ENCODE assay signal across 21 cellular contexts in the genomic region with DNA sequence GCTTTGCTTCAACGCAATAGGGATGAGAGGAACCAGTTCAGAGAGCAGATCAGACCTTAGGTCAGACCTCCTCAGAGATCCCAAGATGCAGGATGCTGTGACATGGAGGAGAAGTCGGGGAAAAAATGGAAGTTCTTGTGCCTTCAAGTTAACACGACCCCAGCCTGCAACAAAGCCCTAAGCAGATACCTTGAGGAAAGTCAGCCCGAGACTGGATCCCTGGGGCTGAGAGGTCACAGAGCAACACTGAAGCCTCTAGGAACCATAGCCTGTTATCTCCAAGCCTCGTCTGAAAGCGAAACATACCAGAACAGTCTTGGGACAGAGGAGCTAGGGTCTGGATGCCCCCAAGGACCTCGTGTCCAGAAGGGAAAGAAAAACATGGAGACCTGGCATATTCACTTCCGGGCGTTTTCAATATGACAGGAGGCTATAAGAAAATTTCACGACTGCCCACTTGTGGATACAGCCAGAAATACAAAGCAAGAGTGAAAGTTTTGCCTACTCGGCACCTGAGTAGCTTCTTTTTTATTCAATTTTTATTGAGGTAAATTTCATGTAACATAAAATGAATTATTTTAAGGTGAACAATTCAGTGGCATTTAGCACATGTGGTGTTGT. TPM values are rescaled to one million over a fixed set of nuclear protein-coding genes. Genes with fewer than 3 reads are reported as not detected.
"Had no signal": no experiment of that assay in that cellular context is flagged by ENCODE, and none has a peak within 500 bp of the region (broad histone marks: within the 10 kb centered on the region; RNA-seq: fewer than 3 reads in every experiment).

No MANE protein-coding gene starts in this region.

RNA-seq across cellular contexts. Expression of gene OPN1MW3, which starts 18.3 kb away (rescaled TPM):
- total RNA-seq: activated CD4-positive, alpha-beta memory T cell treated with anti-CD3 and anti-CD28 coated beads for 36 hours; activated CD8-positive, alpha-beta memory T cell treated with anti-CD3 and anti-CD28 coated beads for 36 hours; activated CD8-positive, alpha-beta T cell treated with anti-CD3 and anti-CD28 coated beads, Interleukin-2, amount 10 ng/mL, durations not matched to agents 7 days and 5 days; activated T-cell treated with anti-CD3 and anti-CD28 coated beads, Interleukin-2, amount 50 U/mL, for 4 hours; activated T-helper 17 cell treated with anti-CD3 and anti-CD28 coated beads, Interleukin-2, amount 50 U/mL, for 72 hours; astrocyte; bronchial epithelial cell; cardiac septum; cerebellum; colonic mucosa; dermis microvascular lymphatic vessel endothelial cell; endothelial cell of umbilical vein; esophagus squamous epithelium; fibroblast of lung; fibroblast of villous mesenchyme; gastroesophageal sphincter; glomerular endothelial cell; heart right ventricle; T-helper 1 cell treated with Interleukin-12 subunit alpha and Interleukin-12 subunit beta and Interleukin-4 antibody, amounts not matched to agents 30 ng/mL and 1 ng/mL, for 36 hours; T-helper 2 cell treated with Interferon-gamma antibody and Interleukin-4, amounts not matched to agents 100 ng/mL and 5 ng/mL, for 36 hours; WTC11 had no signal

RNA-seq across cellular contexts. Expression of gene OPN1MW2, which starts 19.5 kb away (rescaled TPM):
- total RNA-seq: activated CD4-positive, alpha-beta memory T cell treated with anti-CD3 and anti-CD28 coated beads for 36 hours; activated CD8-positive, alpha-beta memory T cell treated with anti-CD3 and anti-CD28 coated beads for 36 hours; activated CD8-positive, alpha-beta T cell treated with anti-CD3 and anti-CD28 coated beads, Interleukin-2, amount 10 ng/mL, durations not matched to agents 7 days and 5 days; activated T-cell treated with anti-CD3 and anti-CD28 coated beads, Interleukin-2, amount 50 U/mL, for 4 hours; activated T-helper 17 cell treated with anti-CD3 and anti-CD28 coated beads, Interleukin-2, amount 50 U/mL, for 72 hours; astrocyte; bronchial epithelial cell; cardiac septum; cerebellum; colonic mucosa; dermis microvascular lymphatic vessel endothelial cell; endothelial cell of umbilical vein; esophagus squamous epithelium; fibroblast of lung; fibroblast of villous mesenchyme; gastroesophageal sphincter; glomerular endothelial cell; heart right ventricle; T-helper 1 cell treated with Interleukin-12 subunit alpha and Interleukin-12 subunit beta and Interleukin-4 antibody, amounts not matched to agents 30 ng/mL and 1 ng/mL, for 36 hours; T-helper 2 cell treated with Interferon-gamma antibody and Interleukin-4, amounts not matched to agents 100 ng/mL and 5 ng/mL, for 36 hours; WTC11 had no signal

RNA-seq across cellular contexts. Expression of gene TEX28, which starts 55.9 kb away (rescaled TPM):
- total RNA-seq: activated CD4-positive, alpha-beta memory T cell treated with anti-CD3 and anti-CD28 coated beads for 36 hours; activated CD8-positive, alpha-beta memory T cell treated with anti-CD3 and anti-CD28 coated beads for 36 hours; activated CD8-positive, alpha-beta T cell treated with anti-CD3 and anti-CD28 coated beads, Interleukin-2, amount 10 ng/mL, durations not matched to agents 7 days and 5 days; activated T-cell treated with anti-CD3 and anti-CD28 coated beads, Interleukin-2, amount 50 U/mL, for 4 hours; activated T-helper 17 cell treated with anti-CD3 and anti-CD28 coated beads, Interleukin-2, amount 50 U/mL, for 72 hours; astrocyte; bronchial epithelial cell; cardiac septum; cerebellum; colonic mucosa; endothelial cell of umbilical vein; esophagus squamous epithelium; fibroblast of lung; fibroblast of villous mesenchyme; gastroesophageal sphincter; glomerular endothelial cell; heart right ventricle; T-helper 1 cell treated with Interleukin-12 subunit alpha and Interleukin-12 subunit beta and Interleukin-4 antibody, amounts not matched to agents 30 ng/mL and 1 ng/mL, for 36 hours; T-helper 2 cell treated with Interferon-gamma antibody and Interleukin-4, amounts not matched to agents 100 ng/mL and 5 ng/mL, for 36 hours; WTC11 had no signal

RNA-seq across cellular contexts. Expression of gene TKTL1, which starts 56.5 kb away (rescaled TPM):
- total RNA-seq: activated T-cell treated with anti-CD3 and anti-CD28 coated beads, Interleukin-2, amount 50 U/mL, for 4 hours; astrocyte; bronchial epithelial cell; colonic mucosa; endothelial cell of umbilical vein; esophagus squamous epithelium; fibroblast of lung; fibroblast of villous mesenchyme; glomerular endothelial cell had no signal

RNA-seq across cellular contexts. Expression of gene OPN1MW, which starts 56.7 kb away (rescaled TPM):
- total RNA-seq: activated CD4-positive, alpha-beta memory T cell treated with anti-CD3 and anti-CD28 coated beads for 36 hours; activated CD8-positive, alpha-beta memory T cell treated with anti-CD3 and anti-CD28 coated beads for 36 hours; activated CD8-positive, alpha-beta T cell treated with anti-CD3 and anti-CD28 coated beads, Interleukin-2, amount 10 ng/mL, durations not matched to agents 7 days and 5 days; activated T-cell treated with anti-CD3 and anti-CD28 coated beads, Interleukin-2, amount 50 U/mL, for 4 hours; activated T-helper 17 cell treated with anti-CD3 and anti-CD28 coated beads, Interleukin-2, amount 50 U/mL, for 72 hours; astrocyte; bronchial epithelial cell; cardiac septum; cerebellum; colonic mucosa; dermis microvascular lymphatic vessel endothelial cell; endothelial cell of umbilical vein; esophagus squamous epithelium; fibroblast of lung; fibroblast of villous mesenchyme; gastroesophageal sphincter; glomerular endothelial cell; heart right ventricle; T-helper 1 cell treated with Interleukin-12 subunit alpha and Interleukin-12 subunit beta and Interleukin-4 antibody, amounts not matched to agents 30 ng/mL and 1 ng/mL, for 36 hours; T-helper 2 cell treated with Interferon-gamma antibody and Interleukin-4, amounts not matched to agents 100 ng/mL and 5 ng/mL, for 36 hours; WTC11 had no signal
